ENCODE assay signal across 1 cellular context in the genomic region with DNA sequence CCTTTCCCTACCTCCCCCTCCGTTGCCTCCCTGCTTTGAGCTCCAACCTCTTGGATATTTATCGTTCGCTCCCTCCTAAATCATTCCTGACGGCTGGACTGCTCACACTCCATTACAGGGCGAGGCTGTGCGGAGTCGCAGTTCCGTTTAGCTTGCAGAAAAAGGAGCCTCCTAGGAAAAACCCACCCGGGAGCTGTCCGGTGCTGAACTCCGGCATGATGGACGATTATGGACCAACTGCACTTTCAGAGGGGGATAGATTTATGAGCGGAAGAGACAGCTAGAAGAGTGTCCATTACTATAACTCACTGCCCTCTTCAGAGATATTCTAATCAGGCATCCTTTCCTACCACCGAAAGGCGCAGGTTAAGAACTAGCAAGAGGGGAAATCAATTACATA.
TF ChIP-seq lines count a peak whose summit lies in the region.

No MANE protein-coding gene starts in this region.

TF ChIP-seq in A549, 52 proteins besides CTCF, POLR2A, EP300 and RAD21 (continued from another document):
- TF ChIP-seq, protein P1, sequence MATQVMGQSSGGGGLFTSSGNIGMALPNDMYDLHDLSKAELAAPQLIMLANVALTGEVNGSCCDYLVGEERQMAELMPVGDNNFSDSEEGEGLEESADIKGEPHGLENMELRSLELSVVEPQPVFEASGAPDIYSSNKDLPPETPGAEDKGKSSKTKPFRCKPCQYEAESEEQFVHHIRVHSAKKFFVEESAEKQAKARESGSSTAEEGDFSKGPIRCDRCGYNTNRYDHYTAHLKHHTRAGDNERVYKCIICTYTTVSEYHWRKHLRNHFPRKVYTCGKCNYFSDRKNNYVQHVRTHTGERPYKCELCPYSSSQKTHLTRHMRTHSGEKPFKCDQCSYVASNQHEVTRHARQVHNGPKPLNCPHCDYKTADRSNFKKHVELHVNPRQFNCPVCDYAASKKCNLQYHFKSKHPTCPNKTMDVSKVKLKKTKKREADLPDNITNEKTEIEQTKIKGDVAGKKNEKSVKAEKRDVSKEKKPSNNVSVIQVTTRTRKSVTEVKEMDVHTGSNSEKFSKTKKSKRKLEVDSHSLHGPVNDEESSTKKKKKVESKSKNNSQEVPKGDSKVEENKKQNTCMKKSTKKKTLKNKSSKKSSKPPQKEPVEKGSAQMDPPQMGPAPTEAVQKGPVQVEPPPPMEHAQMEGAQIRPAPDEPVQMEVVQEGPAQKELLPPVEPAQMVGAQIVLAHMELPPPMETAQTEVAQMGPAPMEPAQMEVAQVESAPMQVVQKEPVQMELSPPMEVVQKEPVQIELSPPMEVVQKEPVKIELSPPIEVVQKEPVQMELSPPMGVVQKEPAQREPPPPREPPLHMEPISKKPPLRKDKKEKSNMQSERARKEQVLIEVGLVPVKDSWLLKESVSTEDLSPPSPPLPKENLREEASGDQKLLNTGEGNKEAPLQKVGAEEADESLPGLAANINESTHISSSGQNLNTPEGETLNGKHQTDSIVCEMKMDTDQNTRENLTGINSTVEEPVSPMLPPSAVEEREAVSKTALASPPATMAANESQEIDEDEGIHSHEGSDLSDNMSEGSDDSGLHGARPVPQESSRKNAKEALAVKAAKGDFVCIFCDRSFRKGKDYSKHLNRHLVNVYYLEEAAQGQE (IDR thresholded peaks at IDR 0.05): peak; percentile 96
- peak; percentile 50; the same call in 1 of the 2 replicates for TF ChIP-seq EHMT2 (IDR thresholded peaks at IDR 0.05; ENCODE audit: low read depth)
- no peak for TF ChIP-seq MAZ (IDR thresholded peaks at IDR 0.05; ENCODE audit: borderline replicate concordance, low read depth, low read length)
- TF ChIP-seq, protein P2, sequence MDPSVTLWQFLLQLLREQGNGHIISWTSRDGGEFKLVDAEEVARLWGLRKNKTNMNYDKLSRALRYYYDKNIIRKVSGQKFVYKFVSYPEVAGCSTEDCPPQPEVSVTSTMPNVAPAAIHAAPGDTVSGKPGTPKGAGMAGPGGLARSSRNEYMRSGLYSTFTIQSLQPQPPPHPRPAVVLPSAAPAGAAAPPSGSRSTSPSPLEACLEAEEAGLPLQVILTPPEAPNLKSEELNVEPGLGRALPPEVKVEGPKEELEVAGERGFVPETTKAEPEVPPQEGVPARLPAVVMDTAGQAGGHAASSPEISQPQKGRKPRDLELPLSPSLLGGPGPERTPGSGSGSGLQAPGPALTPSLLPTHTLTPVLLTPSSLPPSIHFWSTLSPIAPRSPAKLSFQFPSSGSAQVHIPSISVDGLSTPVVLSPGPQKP (IDR thresholded peaks at IDR 0.05; ENCODE audit: low read depth, low read length): no peak
- TF ChIP-seq RARB (CRISPR knock-in tag; IDR thresholded peaks at IDR 0.05): no peak
- TF ChIP-seq ESRRA (IDR thresholded peaks at IDR 0.05; ENCODE audit: borderline replicate concordance, low read length): no peak
